In genomic region chr6:110537208-110538123, GRCh38 we compare ENCODE assay signal across 9 cellular contexts.
A peak's percentile ranks its signal among the peaks of the same experiment; 100 is the strongest.
DNase-seq lines count a peak whose midpoint lies in the region; ATAC-seq and TF ChIP-seq lines count a peak whose summit lies in the region.
"Had no signal": no experiment of that assay in that cellular context is flagged by ENCODE, and none has a peak within 500 bp of the region (broad histone marks: within the 10 kb centered on the region; RNA-seq: fewer than 3 reads in every experiment).

No MANE protein-coding gene starts in this region.

- H3K9me3 ChIP-seq in left ventricle myocardium inferior (replicated peaks), result peaks cover 29% of the 10 kb centered on the region

- no peak for TF ChIP-seq CTCF in left ventricle myocardium inferior (IDR thresholded peaks at IDR 0.05; ENCODE audit: borderline replicate concordance)

- no peaks in the 10 kb centered on the region for H3K27me3 Mint-ChIP-seq in T-helper 2 cell treated with Interferon-gamma antibody and Interleukin-4, amounts not matched to agents 5 μg/mL and 100 μg/mL, for 36 hours (ENCODE audit: low read depth)
- H3K27me3 Mint-ChIP-seq in stimulated activated naive CD8-positive, alpha-beta T cell treated with anti-CD3 and anti-CD28 coated beads, Interleukin-15, Interleukin-2, amounts not matched to agents 100 ng/mL and 50 ng/mL, for 24 hours, result peaks cover 4% of the 10 kb centered on the region

- peak overlapping the region; percentile 48 for H3K27ac Mint-ChIP-seq in T-helper 2 cell treated with Interferon-gamma antibody and Interleukin-4, amounts not matched to agents 5 μg/mL and 100 μg/mL, for 36 hours
- peak overlapping the region; percentile 49 for H3K27ac Mint-ChIP-seq in stimulated activated naive CD8-positive, alpha-beta T cell treated with anti-CD3 and anti-CD28 coated beads, Interleukin-15, Interleukin-2, amounts not matched to agents 100 ng/mL and 50 ng/mL, for 24 hours
- H3K27ac Mint-ChIP-seq: activated naive CD8-positive, alpha-beta T cell treated with anti-CD3 and anti-CD28 coated beads, Interleukin-2, amount 10 ng/mL, durations not matched to agents 7 days and 5 days had no signal

- H3K27me3 ChIP-seq in left ventricle myocardium inferior (ENCODE audit: low read depth), result no peaks in the 10 kb centered on the region

- H3K36me3 ChIP-seq in left ventricle myocardium inferior, result no peaks in the 10 kb centered on the region

- H3K4me1 ChIP-seq in left ventricle myocardium inferior, result peaks cover 7% of the 10 kb centered on the region

- peaks cover 14% of the 10 kb centered on the region for H3K9me3 Mint-ChIP-seq in T-helper 2 cell treated with Interferon-gamma antibody and Interleukin-4, amounts not matched to agents 5 μg/mL and 100 μg/mL, for 36 hours
- peaks cover 6% of the 10 kb centered on the region for H3K9me3 Mint-ChIP-seq in stimulated activated naive CD8-positive, alpha-beta T cell treated with anti-CD3 and anti-CD28 coated beads, Interleukin-15, Interleukin-2, amounts not matched to agents 100 ng/mL and 50 ng/mL, for 24 hours

- no peak overlapping the region for H3K4me3 ChIP-seq in left ventricle myocardium inferior

- intact Hi-C loops in left ventricle myocardium inferior (cut with micrococcal nuclease) (loop anchor here (10.0 kb wide), 2 partner anchors 147 to 417 kb away; partner anchors contain the start of gene GTF3C6), left ventricle myocardium superior (cut with micrococcal nuclease) (no loop called here)

- DNase-seq in left ventricle myocardium inferior (no peak), left ventricle myocardium superior (no peak), fibroblast of the conjunctiva (ENCODE audit: low read depth) (peak; percentile 73)
- DNase-seq in T-helper 2 cell treated with Interferon-gamma antibody and Interleukin-4, amounts not matched to agents 5 μg/mL and 100 μg/mL, for 36 hours (ENCODE audit: low spot score), result peak; percentile 27
- DNase-seq: activated naive CD8-positive, alpha-beta T cell treated with anti-CD3 and anti-CD28 coated beads, Interleukin-2, amount 10 ng/mL, durations not matched to agents 7 days and 5 days had no signal

- ATAC-seq in left ventricle myocardium superior (no peak), GM21737 (IDR thresholded peaks at IDR 0.05; ENCODE audit: unreplicated experiment) (no peak), HG03097 (IDR thresholded peaks at IDR 0.05; ENCODE audit: low FRiP score, unreplicated experiment) (no peak), GM21526 (IDR thresholded peaks at IDR 0.05; ENCODE audit: low FRiP score, unreplicated experiment) (no peak)

- H3K36me3 Mint-ChIP-seq in T-helper 2 cell treated with Interferon-gamma antibody and Interleukin-4, amounts not matched to agents 5 μg/mL and 100 μg/mL, for 36 hours (ENCODE audit: low read depth), result peaks cover 8% of the 10 kb centered on the region
- no peaks in the 10 kb centered on the region for H3K36me3 Mint-ChIP-seq in stimulated activated naive CD8-positive, alpha-beta T cell treated with anti-CD3 and anti-CD28 coated beads, Interleukin-15, Interleukin-2, amounts not matched to agents 100 ng/mL and 50 ng/mL, for 24 hours (ENCODE audit: low read depth)

- H3K4me1 Mint-ChIP-seq in T-helper 2 cell treated with Interferon-gamma antibody and Interleukin-4, amounts not matched to agents 5 μg/mL and 100 μg/mL, for 36 hours (ENCODE audit: low read depth), result peaks cover 52% of the 10 kb centered on the region
- peaks cover 45% of the 10 kb centered on the region for H3K4me1 Mint-ChIP-seq in stimulated activated naive CD8-positive, alpha-beta T cell treated with anti-CD3 and anti-CD28 coated beads, Interleukin-15, Interleukin-2, amounts not matched to agents 100 ng/mL and 50 ng/mL, for 24 hours (ENCODE audit: low read depth)

- H3K27ac ChIP-seq in left ventricle myocardium inferior (replicated peaks), result peak overlapping the region; percentile 58

- peak overlapping the region; percentile 14 for H3K4me3 Mint-ChIP-seq in T-helper 2 cell treated with Interferon-gamma antibody and Interleukin-4, amounts not matched to agents 5 μg/mL and 100 μg/mL, for 36 hours
- H3K4me3 Mint-ChIP-seq in stimulated activated naive CD8-positive, alpha-beta T cell treated with anti-CD3 and anti-CD28 coated beads, Interleukin-15, Interleukin-2, amounts not matched to agents 100 ng/mL and 50 ng/mL, for 24 hours, result peak overlapping the region; percentile 28
- H3K4me3 Mint-ChIP-seq: activated naive CD8-positive, alpha-beta T cell treated with anti-CD3 and anti-CD28 coated beads, Interleukin-2, amount 10 ng/mL, durations not matched to agents 7 days and 5 days had no signal

Comparison
In these comparisons a context has a peak if more than half of its experiments do, and no peak if none do; other contexts are left out.
1. DNase-seq: peak in T-helper 2 cell treated with Interferon-gamma antibody and Interleukin-4, amounts not matched to agents 5 μg/mL and 100 μg/mL, for 36 hours (single experiment) and fibroblast of the conjunctiva (single experiment); none in left ventricle myocardium inferior (single experiment) and left ventricle myocardium superior (single experiment).